In the genomic region with DNA sequence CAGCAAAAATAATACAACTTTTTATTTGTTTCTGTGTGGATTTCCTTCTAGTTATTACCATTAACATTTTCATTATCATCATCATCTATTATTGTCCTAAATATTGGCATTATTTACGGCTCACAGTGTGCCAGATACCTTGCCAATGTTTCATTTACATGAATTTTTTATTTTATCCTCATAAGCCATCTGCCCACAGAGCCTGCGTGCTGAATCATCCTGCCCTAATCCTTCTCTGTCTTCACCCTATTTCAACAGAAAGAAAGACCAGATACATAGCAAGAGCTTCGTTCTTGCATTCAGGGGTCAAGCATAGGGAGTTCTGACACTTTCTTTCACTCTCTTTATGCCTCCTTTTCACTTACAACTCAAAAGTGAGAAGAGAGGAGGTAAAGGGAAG, we compare ENCODE assay signal across 13 cellular contexts.
A peak's percentile ranks its signal among the peaks of the same experiment; 100 is the strongest.
DNase-seq lines count a peak whose midpoint lies in the region; ATAC-seq and TF ChIP-seq lines count a peak whose summit lies in the region.
"Had no signal": no experiment of that assay in that cellular context is flagged by ENCODE, and none has a peak within 500 bp of the region (broad histone marks: within the 10 kb centered on the region; RNA-seq: fewer than 3 reads in every experiment).

No MANE protein-coding gene starts in this region.

- H4K5ac ChIP-seq in IMR-90 (ENCODE audit: low read depth, low read length), result no peak overlapping the region

- no peak for TF ChIP-seq CTCF in IMR-90 (conservative IDR thresholded peaks at IDR 0.05; ENCODE audit: low read depth, low read length)
- TF ChIP-seq CTCF in colonic mucosa (IDR thresholded peaks at IDR 0.05), result no peak
- TF ChIP-seq CTCF in A673 (conservative IDR thresholded peaks at IDR 0.05; ENCODE audit: low read depth, low read length), result no peak

- no peak overlapping the region for H3K18ac ChIP-seq in IMR-90 (ENCODE audit: low read depth, low read length)

- intact Hi-C loops in IMR-90 (cut with micrococcal nuclease), result no loop called here
- intact Hi-C loops in colonic mucosa (cut with DNase I), result no loop called here
- intact Hi-C loops in A673 (cut with micrococcal nuclease; ENCODE audit: unreplicated experiment), result no loop called here

- no CpG with 5 or more reads among the region's 3 CpGs for WGBS in IMR-90 (ENCODE audit: extremely low coverage in 2 of 2, insufficient read length in 1 of 2), 2 experiments

- no peak overlapping the region for H3K23ac ChIP-seq in IMR-90 (ENCODE audit: low read depth, low read length)

- no TSS peak for BruUV-seq in IMR-90 (replicated peaks; lab: Mats Ljungman, UMichigan)
- BruUV-seq in A673 (replicated peaks; lab: Mats Ljungman, UMichigan), result no TSS peak

- peak overlapping the region; percentile 50 for H3K4me2 ChIP-seq in IMR-90 (ENCODE audit: low read depth, low read length)

- ATAC-seq in IMR-90 (ENCODE audit: low read depth), result peak; percentile 49
- ATAC-seq: right lobe of liver had no signal

- no peak overlapping the region for H2BK5ac ChIP-seq in IMR-90 (ENCODE audit: low read depth, low read length, poor library complexity, severe bottlenecking)

- H4K8ac ChIP-seq in IMR-90 (ENCODE audit: low read depth in 2 of 2, low read length in 2 of 2), result no peak overlapping the region; a peak in 1 of 4 replicates

- H3K4me3 ChIP-seq in IMR-90 (ENCODE audit: insufficient read depth, low read depth, low read length) (peak overlapping the region; percentile 21; the same call in 1 of the 2 replicates), stomach smooth muscle (ENCODE audit: low read length in 2 of 2) (peak overlapping the region; percentile 57 to 63), colonic mucosa (no peak overlapping the region), A673 (ENCODE audit: low read depth, low read length, poor library complexity, severe bottlenecking) (no peak overlapping the region)
- H3K4me3 ChIP-seq: right lobe of liver had no signal

- no peak overlapping the region for H2BK20ac ChIP-seq in IMR-90 (ENCODE audit: low read depth, low read length)

- no peak for TF ChIP-seq RAD21 in IMR-90 (IDR thresholded peaks at IDR 0.05; ENCODE audit: low read length)

- CTCF ChIA-PET in IMR-90 (lab: Yijun Ruan, JAX), result no interaction called here
- CTCF ChIA-PET in A673 (lab: Charles Lee), result no interaction called here

- no peaks in the 10 kb centered on the region for H3K79me1 ChIP-seq in IMR-90 (ENCODE audit: low read depth in 1 of 2, low read length in 2 of 2)

- no peak overlapping the region for H4K91ac ChIP-seq in IMR-90 (ENCODE audit: insufficient read depth, low read depth, low read length)

- no peak for TF ChIP-seq POLR2A in IMR-90 (IDR thresholded peaks at IDR 0.05; ENCODE audit: low read depth, low read length)

- dilution Hi-C loops in IMR-90 (cut with HindIII; ENCODE audit: low sequenced_read_pairs, unreplicated experiment), result no loop called here

- in situ Hi-C loops in IMR-90 (cut with MboI; ENCODE audit: low sequenced_read_pairs), result no loop called here

- H2AFZ ChIP-seq in IMR-90 (replicated peaks; ENCODE audit: low read length, poor library complexity), result no peak overlapping the region

- H2BK15ac ChIP-seq in IMR-90 (ENCODE audit: low read depth, low read length), result no peak overlapping the region

- H3K9ac ChIP-seq in IMR-90 (ENCODE audit: low read depth, low read length) (no peak overlapping the region), stomach smooth muscle (ENCODE audit: low read length in 2 of 2) (peak overlapping the region in 1 of 2 donors; percentile 57), colonic mucosa (ENCODE audit: low read depth in 2 of 2, low read length in 2 of 2) (no peak overlapping the region)

- no peaks in the 10 kb centered on the region for H3K4me1 ChIP-seq in IMR-90 (ENCODE audit: control insufficient read depth, insufficient read depth, low read length)
- H3K4me1 ChIP-seq in stomach smooth muscle (ENCODE audit: control insufficient read depth, insufficient read depth, low read length), result no peaks in the 10 kb centered on the region
- H3K4me1 ChIP-seq in colonic mucosa, result no peaks in the 10 kb centered on the region
- H3K4me1 ChIP-seq in A673 (ENCODE audit: insufficient read depth, low read length, poor library complexity, severe bottlenecking), result no peaks in the 10 kb centered on the region
- H3K4me1 ChIP-seq: Peyer's patch, right lobe of liver had no signal

- no peaks in the 10 kb centered on the region for H3K9me3 ChIP-seq in IMR-90 (ENCODE audit: control insufficient read depth, insufficient read depth, low read length)
- H3K9me3 ChIP-seq in stomach smooth muscle (ENCODE audit: control insufficient read depth in 2 of 2, low read length in 2 of 2), result no peaks in the 10 kb centered on the region
- H3K9me3 ChIP-seq in colonic mucosa, result no peaks in the 10 kb centered on the region
- no peaks in the 10 kb centered on the region for H3K9me3 ChIP-seq in A673 (ENCODE audit: low read depth, low read length, poor library complexity, severe bottlenecking)
- H3K9me3 ChIP-seq: Peyer's patch, right lobe of liver had no signal

- DNase-seq in IMR-90 (peak; percentile 1), SHP77 (lab: John Stamatoyannopoulos, UW) (peak; percentile 18 to 29), fibroblast of the conjunctiva (ENCODE audit: low read depth) (peak; percentile 16), NCI-H187 treated with DMSO at 0.1 percent for 48 hours (lab: John Stamatoyannopoulos, UW) (no peak), colonic mucosa (no peak), A673 (ENCODE audit: low spot score) (no peak)
- DNase-seq: activated B cell treated with CpG ODN at 0.5 μM for 24 hours; activated effector memory CD4-positive, alpha-beta T cell treated with anti-CD3 and anti-CD28 coated beads, Interleukin-2, amount 50 U/mL, for 16 hours; midbrain; NCI-H2029; Peyer's patch; right lobe of liver had no signal

- H3K56ac ChIP-seq in IMR-90 (ENCODE audit: extremely low read depth, insufficient read depth, low read length), result no peak overlapping the region

- H4K20me1 ChIP-seq in IMR-90 (ENCODE audit: insufficient read depth, low read length), result no peaks in the 10 kb centered on the region

- H3K27me3 ChIP-seq in IMR-90 (ENCODE audit: control insufficient read depth, insufficient read depth, low read length) (no peaks in the 10 kb centered on the region), stomach smooth muscle (ENCODE audit: control insufficient read depth in 1 of 2, insufficient read depth in 2 of 2, low read length in 2 of 2) (no peaks in the 10 kb centered on the region), colonic mucosa (no peaks in the 10 kb centered on the region), A673 (replicated peaks; ENCODE audit: insufficient read depth, low read depth, low read length, poor library complexity) (no peaks in the 10 kb centered on the region)
- H3K27me3 ChIP-seq: Peyer's patch, right lobe of liver had no signal

- H2AK9ac ChIP-seq in IMR-90 (replicated peaks; ENCODE audit: low read depth, low read length, poor library complexity), result no peak overlapping the region

- H3K36me3 ChIP-seq in IMR-90 (ENCODE audit: control insufficient read depth, insufficient read depth, low read length) (no peaks in the 10 kb centered on the region), stomach smooth muscle (ENCODE audit: control insufficient read depth in 2 of 2, insufficient read depth in 2 of 2, low read length in 2 of 2) (no peaks in the 10 kb centered on the region), colonic mucosa (no peaks in the 10 kb centered on the region), A673 (ENCODE audit: insufficient read depth, low read length, poor library complexity, severe bottlenecking) (no peaks in the 10 kb centered on the region)
- H3K36me3 ChIP-seq: Peyer's patch, right lobe of liver had no signal

- H3K4ac ChIP-seq in IMR-90 (ENCODE audit: low read depth, low read length), result no peak overlapping the region

- H3K27ac ChIP-seq in IMR-90 (ENCODE audit: insufficient read depth, low read length) (no peak overlapping the region), stomach smooth muscle (ENCODE audit: low read length) (no peak overlapping the region), colonic mucosa (no peak overlapping the region), A673 (ENCODE audit: low read depth, low read length, poor library complexity, severe bottlenecking) (no peak overlapping the region)
- H3K27ac ChIP-seq: Peyer's patch, right lobe of liver had no signal

- no peaks in the 10 kb centered on the region for H3K9me1 ChIP-seq in IMR-90 (ENCODE audit: insufficient read depth, low read length)

- H2BK120ac ChIP-seq in IMR-90 (ENCODE audit: low read depth, low read length), result no peak overlapping the region

- no peak overlapping the region for H3K14ac ChIP-seq in IMR-90 (replicated peaks; ENCODE audit: low read depth, low read length)

- POLR2A ChIA-PET in IMR-90 (lab: Charles Lee; ENCODE audit: unreplicated experiment) (no interaction called here), A673 (lab: Charles Lee; ENCODE audit: low non-redundant PET) (no interaction called here)

- no peak overlapping the region for H2AK5ac ChIP-seq in IMR-90 (ENCODE audit: low read depth, low read length)

TF ChIP-seq in IMR-90, 13 proteins besides CTCF, POLR2A, EP300 and RAD21:
- TF ChIP-seq, protein P1, sequence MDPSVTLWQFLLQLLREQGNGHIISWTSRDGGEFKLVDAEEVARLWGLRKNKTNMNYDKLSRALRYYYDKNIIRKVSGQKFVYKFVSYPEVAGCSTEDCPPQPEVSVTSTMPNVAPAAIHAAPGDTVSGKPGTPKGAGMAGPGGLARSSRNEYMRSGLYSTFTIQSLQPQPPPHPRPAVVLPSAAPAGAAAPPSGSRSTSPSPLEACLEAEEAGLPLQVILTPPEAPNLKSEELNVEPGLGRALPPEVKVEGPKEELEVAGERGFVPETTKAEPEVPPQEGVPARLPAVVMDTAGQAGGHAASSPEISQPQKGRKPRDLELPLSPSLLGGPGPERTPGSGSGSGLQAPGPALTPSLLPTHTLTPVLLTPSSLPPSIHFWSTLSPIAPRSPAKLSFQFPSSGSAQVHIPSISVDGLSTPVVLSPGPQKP (IDR thresholded peaks at IDR 0.05; ENCODE audit: borderline replicate concordance, low read depth, low read length), result no peak

Comparison
In these comparisons a context has a peak if more than half of its experiments do, and no peak if none do; other contexts are left out.
1. DNase-seq: peak in IMR-90 (single experiment), SHP77 (2 of 2) and fibroblast of the conjunctiva (single experiment); none in NCI-H187 treated with DMSO at 0.1 percent for 48 hours (single experiment), colonic mucosa (single experiment) and A673 (single experiment).
2. H3K4me3 ChIP-seq: peak in IMR-90 (single experiment) and stomach smooth muscle (2 of 2); none in colonic mucosa (single experiment) and A673 (single experiment).